1 cellular context compared by ENCODE assay signal in the genomic region with DNA sequence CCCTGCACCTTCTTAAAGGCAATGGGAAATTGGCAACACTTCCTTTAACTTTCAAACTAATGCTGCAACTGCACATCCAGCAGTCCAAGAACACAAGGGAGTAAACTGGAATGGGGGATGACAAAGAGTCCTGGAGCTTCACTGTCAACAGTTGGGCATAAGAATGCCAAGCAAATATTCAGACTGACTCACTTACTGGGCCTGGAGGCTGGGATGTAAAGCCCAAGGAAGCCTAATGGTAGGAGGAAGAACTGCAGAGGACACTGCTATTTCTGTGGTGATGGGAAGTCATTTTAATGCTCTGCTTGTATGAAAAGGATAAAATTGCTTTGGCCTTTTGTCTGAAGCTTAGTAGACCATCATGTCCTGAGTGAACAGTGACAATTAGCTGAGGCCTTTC.
TF ChIP-seq lines count a peak whose summit lies in the region.

No MANE protein-coding gene starts in this region.

TF ChIP-seq in H1, 55 proteins besides CTCF, POLR2A, EP300 and RAD21:
- TF ChIP-seq NRF1 (IDR thresholded peaks at IDR 0.05; ENCODE audit: low read depth, low read length) (no peak), FOSL1 (IDR thresholded peaks at IDR 0.05; ENCODE audit: insufficient read depth, low read depth, low read length) (no peak), PHF8 (conservative IDR thresholded peaks at IDR 0.05; ENCODE audit: low read depth, low read length) (no peak), EGR1 (IDR thresholded peaks at IDR 0.05; ENCODE audit: borderline replicate concordance, low read depth, low read length) (no peak)
- TF ChIP-seq, protein P1, sequence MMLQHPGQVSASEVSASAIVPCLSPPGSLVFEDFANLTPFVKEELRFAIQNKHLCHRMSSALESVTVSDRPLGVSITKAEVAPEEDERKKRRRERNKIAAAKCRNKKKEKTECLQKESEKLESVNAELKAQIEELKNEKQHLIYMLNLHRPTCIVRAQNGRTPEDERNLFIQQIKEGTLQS (IDR thresholded peaks at IDR 0.05; ENCODE audit: insufficient read depth, low read depth, low read length), result no peak
